In genomic region chr15:96352594-96353377, GRCh38 we compare ENCODE assay signal across 15 cellular contexts. TPM values are rescaled to one million over a fixed set of nuclear protein-coding genes. Genes with fewer than 3 reads are reported as not detected.
DNase-seq lines count a peak whose midpoint lies in the region; ATAC-seq and TF ChIP-seq lines count a peak whose summit lies in the region.
"Had no signal": no experiment of that assay in that cellular context is flagged by ENCODE, and none has a peak within 500 bp of the region (broad histone marks: within the 10 kb centered on the region; RNA-seq: fewer than 3 reads in every experiment).

No MANE protein-coding gene starts in this region.

- no peaks in the 10 kb centered on the region for H3K36me3 ChIP-seq in left ventricle myocardium inferior
- H3K36me3 ChIP-seq in parathyroid adenoma (ENCODE audit: control insufficient read depth, insufficient read depth, low read length): no peaks in the 10 kb centered on the region

- peak overlapping the region; percentile 96 for H3K27ac ChIP-seq in left ventricle myocardium inferior (replicated peaks)
- H3K27ac ChIP-seq in parathyroid adenoma: peak overlapping the region; percentile 96
- H3K27ac ChIP-seq: hepatocyte had no signal

- H3K4me1 Mint-ChIP-seq in activated CD8-positive, alpha-beta T cell treated with anti-CD3 and anti-CD28 coated beads for 36 hours (ENCODE audit: low read depth): peaks cover 13% of the 10 kb centered on the region
- peaks cover 17 to 19% (median 17%) of the 10 kb centered on the region in 3 donors for H3K4me1 Mint-ChIP-seq in T-cell

- H3K27me3 Mint-ChIP-seq in activated CD8-positive, alpha-beta T cell treated with anti-CD3 and anti-CD28 coated beads for 36 hours: peaks cover 71% of the 10 kb centered on the region
- H3K27me3 Mint-ChIP-seq in T-cell: peaks cover 55 to 63% of the 10 kb centered on the region in 2 donors

- H3K9ac ChIP-seq in parathyroid adenoma: peak overlapping the region; percentile 8

- H3K9me3 ChIP-seq in left ventricle myocardium inferior (replicated peaks) (no peaks in the 10 kb centered on the region), parathyroid adenoma (ENCODE audit: control insufficient read depth, low read length) (no peaks in the 10 kb centered on the region)

- no peak overlapping the region for H3K27ac Mint-ChIP-seq in activated CD8-positive, alpha-beta T cell treated with anti-CD3 and anti-CD28 coated beads for 36 hours
- H3K27ac Mint-ChIP-seq in T-cell: no peak overlapping the region
- H3K27ac Mint-ChIP-seq: dendritic cell treated with granulocyte-macrophage colony-stimulating factor and Interleukin-4, amounts not matched to agents 40 ng/mL and 50 ng/mL, for 4 days had no signal

- intact Hi-C loops in left ventricle myocardium inferior (cut with micrococcal nuclease) (no loop called here), Right ventricle myocardium superior (cut with DNase I) (loop anchor here (10.0 kb wide), 1 partner anchor 232 kb away; no protein-coding TSS in a partner anchor)
- intact Hi-C loops in activated CD8-positive, alpha-beta T cell treated with anti-CD3 and anti-CD28 coated beads for 36 hours (cut with micrococcal nuclease): no loop called here

- DNase-seq in left ventricle myocardium inferior: no peak
- DNase-seq in Right ventricle myocardium superior: no peak
- peak; percentile 53 for DNase-seq in glomerular visceral epithelial cell (ENCODE audit: extremely low spot score)
- no peak for DNase-seq in activated CD8-positive, alpha-beta T cell treated with anti-CD3 and anti-CD28 coated beads for 36 hours
- DNase-seq in SK-N-DZ (ENCODE audit: low spot score): no peak
- DNase-seq in T-cell: no peak
- DNase-seq: activated CD4-positive, CD25-positive, alpha-beta regulatory T cell treated with anti-CD3 and anti-CD28 coated beads, Interleukin-2, amount 50 U/mL, for 72 hours; DMS79; NCI-H510A; SHP77 treated with DMSO at 0.1 percent for 48 hours; stimulated activated CD4-positive, alpha-beta T cell treated with anti-CD3 and anti-CD28 coated beads, Interleukin-15, amount 100 ng/mL, for 24 hours had no signal

- H3K4me3 ChIP-seq in left ventricle myocardium inferior (peak overlapping the region; percentile 70), parathyroid adenoma (ENCODE audit: low read depth, low read length) (no peak overlapping the region)
- H3K4me3 ChIP-seq: hepatocyte had no signal

- H3K79me2 ChIP-seq in parathyroid adenoma: peaks cover 14% of the 10 kb centered on the region

- ATAC-seq in Right ventricle myocardium superior (ENCODE audit: poor library complexity): no peak
- ATAC-seq in activated CD8-positive, alpha-beta T cell treated with anti-CD3 and anti-CD28 coated beads for 36 hours: no peak
- ATAC-seq in T-cell (replicated peaks in 1 of 4): no peak
- no peak for ATAC-seq in HG03571 (IDR thresholded peaks at IDR 0.05; ENCODE audit: unreplicated experiment)

- CTCF ChIA-PET in activated CD8-positive, alpha-beta T cell treated with anti-CD3 and anti-CD28 coated beads for 36 hours (lab: Charles Lee): no interaction called here
- CTCF ChIA-PET in T-cell (lab: Charles Lee): interaction anchor here in 1 of 2 donors (0.6 kb wide), 1 partner anchor 24 kb away, joined by 5 read pairs; no protein-coding TSS in a partner anchor

- H3K4me3 Mint-ChIP-seq in activated CD8-positive, alpha-beta T cell treated with anti-CD3 and anti-CD28 coated beads for 36 hours: no peak overlapping the region
- H3K4me3 Mint-ChIP-seq in T-cell: no peak overlapping the region
- H3K4me3 Mint-ChIP-seq: dendritic cell treated with granulocyte-macrophage colony-stimulating factor and Interleukin-4, amounts not matched to agents 40 ng/mL and 50 ng/mL, for 4 days had no signal

- peaks cover 96% of the 10 kb centered on the region for H3K27me3 ChIP-seq in left ventricle myocardium inferior (ENCODE audit: low read depth)
- H3K27me3 ChIP-seq in parathyroid adenoma (ENCODE audit: control insufficient read depth, insufficient read depth, low read length): no peaks in the 10 kb centered on the region

- H3K4me1 ChIP-seq in left ventricle myocardium inferior: peaks cover 76% of the 10 kb centered on the region
- peaks cover 21% of the 10 kb centered on the region for H3K4me1 ChIP-seq in parathyroid adenoma

- no peak overlapping the region for H3K4me2 ChIP-seq in parathyroid adenoma (ENCODE audit: low read length)

- POLR2A ChIA-PET in activated CD8-positive, alpha-beta T cell treated with anti-CD3 and anti-CD28 coated beads for 36 hours (lab: Charles Lee): no interaction called here
- POLR2A ChIA-PET in T-cell (lab: Charles Lee): no interaction called here

- peak overlapping the region; percentile 46 for H2AFZ ChIP-seq in parathyroid adenoma
- H2AFZ ChIP-seq: hepatocyte had no signal

- no peaks in the 10 kb centered on the region for H3K36me3 Mint-ChIP-seq in activated CD8-positive, alpha-beta T cell treated with anti-CD3 and anti-CD28 coated beads for 36 hours (ENCODE audit: low read depth)
- H3K36me3 Mint-ChIP-seq in T-cell: no peaks in the 10 kb centered on the region

- TF ChIP-seq CTCF in left ventricle myocardium inferior (IDR thresholded peaks at IDR 0.05; ENCODE audit: borderline replicate concordance) (no peak), parathyroid adenoma (IDR thresholded peaks at IDR 0.05) (no peak)
- TF ChIP-seq CTCF in activated CD8-positive, alpha-beta T cell treated with anti-CD3 and anti-CD28 coated beads for 36 hours (IDR thresholded peaks at IDR 0.05): no peak

- no peaks in the 10 kb centered on the region for H3K9me3 Mint-ChIP-seq in activated CD8-positive, alpha-beta T cell treated with anti-CD3 and anti-CD28 coated beads for 36 hours
- peaks cover 0 to 2% (median 0%) of the 10 kb centered on the region in 3 donors for H3K9me3 Mint-ChIP-seq in T-cell
- H3K9me3 Mint-ChIP-seq: dendritic cell treated with granulocyte-macrophage colony-stimulating factor and Interleukin-4, amounts not matched to agents 40 ng/mL and 50 ng/mL, for 4 days had no signal

RNA-seq across cellular contexts. Expression of gene NR2F2, which starts 22.3 kb away (rescaled TPM):
- total RNA-seq in left ventricle myocardium inferior (12.8 TPM), Right ventricle myocardium superior (11.0 TPM), T-cell (under 1 TPM in 3 of 5 donors, not detected in 2; 0.32 to 0.53 (median 0.38) TPM)
- not detected for total RNA-seq in activated CD8-positive, alpha-beta T cell treated with anti-CD3 and anti-CD28 coated beads for 36 hours
- polyA plus RNA-seq in SK-N-DZ (2014; cell fraction: cytosol; rRNA removed): 2.2 and 3.2 TPM in 2 replicates
- 1.5 and 3.6 TPM in 2 replicates for polyA plus RNA-seq in SK-N-DZ (2014; cell fraction: nucleus; rRNA removed)
